Comparison of ENCODE assay signal across 8 cellular contexts in genomic region chr2:231513746-231514224, GRCh38. TPM values are rescaled to one million over a fixed set of nuclear protein-coding genes. Genes with fewer than 3 reads are reported as not detected.
DNase-seq lines count a peak whose midpoint lies in the region; ATAC-seq, FAIRE-seq and TF ChIP-seq lines count a peak whose summit lies in the region.

No MANE protein-coding gene starts in this region.

- H3K79me2 ChIP-seq in parathyroid adenoma, result no peaks in the 10 kb centered on the region

- H3K27ac Mint-ChIP-seq in Caco-2 (ENCODE audit: unreplicated experiment), result peak overlapping the region; percentile 95

- CTCF ChIA-PET in Caco-2 (lab: Charles Lee) (interaction anchor here (1.6 kb wide), 1 partner anchor 13 kb away, joined by 3 read pairs; no protein-coding TSS in a partner anchor), Panc1 (lab: Charles Lee) (interaction anchor here (0.6 kb wide), 1 partner anchor 50 kb away, joined by 3 read pairs; no protein-coding TSS in a partner anchor)

- no peaks in the 10 kb centered on the region for H3K36me3 ChIP-seq in Caco-2 (ENCODE audit: control insufficient read depth, insufficient read depth, low read length)
- H3K36me3 ChIP-seq in Panc1 (ENCODE audit: control insufficient read depth, insufficient read depth, low read length), result no peaks in the 10 kb centered on the region; the same call in 1 of the 2 replicates
- H3K36me3 ChIP-seq in parathyroid adenoma (ENCODE audit: control insufficient read depth, insufficient read depth, low read length), result no peaks in the 10 kb centered on the region

- no peaks in the 10 kb centered on the region for H3K9me3 Mint-ChIP-seq in Caco-2 (ENCODE audit: unreplicated experiment)

- H3K4me1 Mint-ChIP-seq in Caco-2 (ENCODE audit: low read depth, unreplicated experiment), result no peaks in the 10 kb centered on the region

- H3K27me3 ChIP-seq in Caco-2 (replicated peaks; ENCODE audit: control insufficient read depth, insufficient read depth, low read length) (no peaks in the 10 kb centered on the region), Panc1 (ENCODE audit: control insufficient read depth, insufficient read depth, low read length) (no peaks in the 10 kb centered on the region), parathyroid adenoma (ENCODE audit: control insufficient read depth, insufficient read depth, low read length) (no peaks in the 10 kb centered on the region)

- FAIRE-seq in H54 (lab: Jason Lieb, UNC) (no peak), GM12892 (lab: Jason Lieb, UNC) (no peak)

- BruUV-seq in Caco-2 (replicated peaks; lab: Mats Ljungman, UMichigan) (TSS peak; percentile 89), Panc1 (replicated peaks; lab: Mats Ljungman, UMichigan) (TSS peak; percentile 98)

- H3K4me1 ChIP-seq in Caco-2 (no peaks in the 10 kb centered on the region), Panc1 (ENCODE audit: control insufficient read depth, insufficient read depth, low read length) (peaks cover 12% of the 10 kb centered on the region), parathyroid adenoma (peaks cover 2% of the 10 kb centered on the region)

- DNase-seq in Caco-2, result no peak
- DNase-seq in Panc1 (ENCODE audit: low read depth, low spot score), result no peak
- no peak for DNase-seq in epithelial cell of prostate (ENCODE audit: low read depth, low spot score)
- no peak for DNase-seq in H54 (ENCODE audit: insufficient read length, low spot score)
- no peak for DNase-seq in cortex of kidney (lab: John Stamatoyannopoulos, UW)
- DNase-seq in GM12892 (ENCODE audit: insufficient read length), result no peak

- H3K27ac ChIP-seq in Panc1 (ENCODE audit: low read length) (peak overlapping the region; percentile 97), epithelial cell of prostate (peak overlapping the region; percentile 28), parathyroid adenoma (peak overlapping the region; percentile 91)

- peaks cover 11% of the 10 kb centered on the region for H3K36me3 Mint-ChIP-seq in Caco-2 (ENCODE audit: insufficient read depth, unreplicated experiment)

- peak overlapping the region; percentile 89 for H3K4me3 Mint-ChIP-seq in Caco-2 (ENCODE audit: unreplicated experiment)

- POLR2A ChIA-PET in Caco-2 (lab: Charles Lee) (interaction anchor here (0.7 to 1.9 kb wide), 2 partner anchors 49 to 662 kb away, joined by 3 to 17 read pairs; partner anchors contain the start of gene NCL), Panc1 (lab: Charles Lee) (interaction anchor here (0.6 to 1.0 kb wide), 2 partner anchors 19 to 34 kb away, joined by 3 to 4 read pairs; no protein-coding TSS in a partner anchor)

- peak overlapping the region; percentile 97 for H2AFZ ChIP-seq in parathyroid adenoma

- H3K4me3 ChIP-seq in Caco-2 (ENCODE audit: low read depth, low read length), result peak overlapping the region; percentile 66
- peak overlapping the region; percentile 82 to 96 for H3K4me3 ChIP-seq in Panc1 (ENCODE audit: low read depth in 2 of 2, low read length in 2 of 2)
- H3K4me3 ChIP-seq in parathyroid adenoma (ENCODE audit: low read depth, low read length), result peak overlapping the region; percentile 87

- H3K9ac ChIP-seq in parathyroid adenoma, result peak overlapping the region; percentile 31

- H3K9me3 ChIP-seq in Caco-2 (no peaks in the 10 kb centered on the region), Panc1 (ENCODE audit: control insufficient read depth, insufficient read depth, low read depth, low read length) (no peaks in the 10 kb centered on the region), parathyroid adenoma (ENCODE audit: control insufficient read depth, low read length) (peaks cover 4% of the 10 kb centered on the region)

- intact Hi-C loops in Caco-2 (cut with micrococcal nuclease; ENCODE audit: unreplicated experiment), result loop anchor here (1.0 to 2.0 kb wide), 2 partner anchors 49 to 91 kb away; partner anchors contain the start of gene NCL
- intact Hi-C loops in Panc1 (cut with micrococcal nuclease; ENCODE audit: unreplicated experiment), result no loop called here

- no peaks in the 10 kb centered on the region for H3K27me3 Mint-ChIP-seq in Caco-2 (ENCODE audit: insufficient read depth, unreplicated experiment)

- no peak; the same call in 1 of the 2 replicates for ATAC-seq in Panc1
- no peak for ATAC-seq in HG03097 (IDR thresholded peaks at IDR 0.05; ENCODE audit: low FRiP score, unreplicated experiment)

- TF ChIP-seq POLR2A in H54 (IDR thresholded peaks at IDR 0.05; ENCODE audit: low read depth, low read length), result no peak
- TF ChIP-seq POLR2A in GM12892 (IDR thresholded peaks at IDR 0.05; ENCODE audit: low read depth, low read length), result no peak

- in situ Hi-C loops in Panc1 (cut with HindIII; ENCODE audit: low pct_unique_long_range_greater_than_20kb, low sequenced_read_pairs), result no loop called here

- TF ChIP-seq CTCF in Caco-2 (IDR thresholded peaks at IDR 0.05; ENCODE audit: insufficient read depth in 1 of 2, low read depth in 1 of 2, low read length in 1 of 2, severe bottlenecking in 1 of 2, unreplicated experiment in 1 of 2) (no peak), Panc1 (IDR thresholded peaks at IDR 0.05) (no peak), parathyroid adenoma (IDR thresholded peaks at IDR 0.05) (no peak)

- peak overlapping the region; percentile 82 for H3K4me2 ChIP-seq in parathyroid adenoma (ENCODE audit: low read length)

RNA-seq across cellular contexts. Expression of gene NMUR1, which starts 16.5 kb away (rescaled TPM):
- total RNA-seq in Caco-2 (2022), result not detected in 2 replicates
- total RNA-seq in Panc1 (2021; ENCODE audit: unreplicated experiment), result 0.28 TPM
- 0.62 TPM for polyA plus RNA-seq in Panc1 (2012; ENCODE audit: insufficient read length)
- 0.19 TPM for polyA plus RNA-seq in GM12892 (2012; ENCODE audit: missing spikeins)

RNA-seq across cellular contexts. Expression of gene NCL, which starts 49.5 kb away (rescaled TPM):
- total RNA-seq in Caco-2 (2022) (608 and 612 TPM in 2 replicates), Panc1 (2021; ENCODE audit: unreplicated experiment) (778 TPM)
- 489 TPM for polyA plus RNA-seq in Panc1 (2012; ENCODE audit: insufficient read length)
- 468 TPM for polyA plus RNA-seq in GM12892 (2012; ENCODE audit: missing spikeins)

Comparison
In these comparisons a context has a peak if more than half of its experiments do, and no peak if none do; other contexts are left out.
1. H3K27ac ChIP-seq: peak in every context shown above with its lines; median percentile 97 in Panc1; 91 in parathyroid adenoma; 28 in epithelial cell of prostate.